Comparison of ENCODE assay signal across 1 cellular context in genomic region chr17:5055543-5055942, GRCh38.
TF ChIP-seq lines count a peak whose summit lies in the region.

No MANE protein-coding gene starts in this region.

TF ChIP-seq in HepG2, 621 proteins besides CTCF, POLR2A, EP300 and RAD21:
- peak; percentile 45; the same call in 1 of the 2 replicates for TF ChIP-seq ZMYM4 (CRISPR knock-in tag; IDR thresholded peaks at IDR 0.05)
- TF ChIP-seq ZNF574 (CRISPR knock-in tag; IDR thresholded peaks at IDR 0.05): peak; percentile 99
- no peak for TF ChIP-seq MYPOP (CRISPR knock-in tag; IDR thresholded peaks at IDR 0.05)
- TF ChIP-seq STAT6 (CRISPR knock-in tag; IDR thresholded peaks at IDR 0.05; ENCODE audit: borderline replicate concordance): no peak
